Comparison of ENCODE assay signal across 8 cellular contexts in genomic region chr2:45849491-45850283, GRCh38.
DNase-seq lines count a peak whose midpoint lies in the region; ATAC-seq and TF ChIP-seq lines count a peak whose summit lies in the region.
"Had no signal": no experiment of that assay in that cellular context is flagged by ENCODE, and none has a peak within 500 bp of the region (broad histone marks: within the 10 kb centered on the region; RNA-seq: fewer than 3 reads in every experiment).

No MANE protein-coding gene starts in this region.

- no peak for TF ChIP-seq CTCF in lower leg skin (IDR thresholded peaks at IDR 0.05)

- DNase-seq in EL = peak; percentile 73
- peak; percentile 62 for DNase-seq in amniotic epithelial cell (ENCODE audit: low read depth)
- DNase-seq in lower leg skin (ENCODE audit: low spot score in 2 of 2) = peak; percentile 64 to 87
- no peak for DNase-seq in NCI-H128 (lab: John Stamatoyannopoulos, UW; ENCODE audit: unreplicated experiment)
- DNase-seq in iPS-NIHi11 (ENCODE audit: low spot score) = no peak
- DNase-seq: NCI-H1092 treated with DMSO at 0.1 percent for 48 hours had no signal

- H3K4me3 ChIP-seq in lower leg skin (ENCODE audit: low read depth, poor library complexity, severe bottlenecking) = no peak overlapping the region

- no peak for TF ChIP-seq POLR2A in lower leg skin (IDR thresholded peaks at IDR 0.05)

- intact Hi-C loops in lower leg skin (cut with DNase I; ENCODE audit: low total_unique reads) = no loop called here

- WGBS in lower leg skin, 2 donors = 39 to 43% methylated on average over 7 of the region's 7 CpGs

- ATAC-seq in HG03565 (IDR thresholded peaks at IDR 0.05; ENCODE audit: unreplicated experiment) (peak; percentile 55), GM18867 (IDR thresholded peaks at IDR 0.05; ENCODE audit: unreplicated experiment) (no peak)

Comparison
In these comparisons a context has a peak if more than half of its experiments do, and no peak if none do; other contexts are left out.
1. DNase-seq: peak in EL (single experiment), amniotic epithelial cell (single experiment) and lower leg skin (2 of 2); none in NCI-H128 (single experiment) and iPS-NIHi11 (single experiment).